In genomic region chr9:105142406-105143092, GRCh38 we compare ENCODE assay signal across 17 cellular contexts.
DNase-seq lines count a peak whose midpoint lies in the region; ATAC-seq and TF ChIP-seq lines count a peak whose summit lies in the region.
"Had no signal": no experiment of that assay in that cellular context is flagged by ENCODE, and none has a peak within 500 bp of the region (broad histone marks: within the 10 kb centered on the region; RNA-seq: fewer than 3 reads in every experiment).

No MANE protein-coding gene starts in this region.

- CTCF ChIA-PET in SK-N-SH (lab: Yijun Ruan, JAX): interaction anchor here (1.4 kb wide), 1 partner anchor 279 kb away, joined by 6 read pairs; no protein-coding TSS in a partner anchor

- no peak for TF ChIP-seq POLR2A in GM18505 (IDR thresholded peaks at IDR 0.05; ENCODE audit: borderline replicate concordance, extremely low read depth, insufficient read depth, insufficient read length)

- H4K20me1 ChIP-seq in SK-N-SH (ENCODE audit: insufficient read depth): no peaks in the 10 kb centered on the region

- POLR2A ChIA-PET in SK-N-SH (lab: Yijun Ruan, JAX): no interaction called here

- WGBS in SK-N-SH (ENCODE audit: low lambda C conversion rate): 78% methylated on average over 7 of the region's 7 CpGs

- H3K27ac ChIP-seq in SK-N-SH (ENCODE audit: low read depth in 2 of 2, low read length in 1 of 2): no peak overlapping the region
- H3K27ac ChIP-seq in subcutaneous abdominal adipose tissue (ENCODE audit: low read depth, low read length): peak overlapping the region; percentile 87
- H3K27ac ChIP-seq: 22Rv1, RWPE1 had no signal

- no peaks in the 10 kb centered on the region for H3K79me2 ChIP-seq in SK-N-SH (ENCODE audit: insufficient read depth)

- H3K36me3 ChIP-seq in SK-N-SH (replicated peaks in 1 of 2; ENCODE audit: control insufficient read depth in 1 of 2, insufficient read depth in 2 of 2, low read length in 1 of 2) (no peaks in the 10 kb centered on the region), subcutaneous abdominal adipose tissue (ENCODE audit: control insufficient read depth in 5 of 5, insufficient read depth in 5 of 5, low read length in 5 of 5) (no peaks in the 10 kb centered on the region)

- no peaks in the 10 kb centered on the region for H3K9me2 ChIP-seq in SK-N-SH

- H3K4me2 ChIP-seq in SK-N-SH: no peak overlapping the region

- no peak overlapping the region for H3K9ac ChIP-seq in SK-N-SH
- H3K9ac ChIP-seq in subcutaneous abdominal adipose tissue (ENCODE audit: low read length in 5 of 5): no peak overlapping the region

- DNase-seq in SIG-M5 treated with dmso at 0.1 percent for 504 hours (lab: John Stamatoyannopoulos, UW; ENCODE audit: unreplicated experiment) (peak; percentile 28), SIG-M5 (lab: John Stamatoyannopoulos, UW) (no peak), SK-N-SH (no peak), fibroblast of peridontal ligament (ENCODE audit: extremely low read depth) (peak; percentile 64), amygdala (lab: John Stamatoyannopoulos, UW) (no peak), retina (no peak)
- DNase-seq: activated CD4-positive, alpha-beta T cell treated with anti-CD3 and anti-CD28 coated beads for 36 hours; activated T-cell treated with anti-CD3 and anti-CD28 coated beads for 4 hours; glutamatergic neuron; H7; NCI-H1436; NCI-H524 treated with DMSO at 0.1 percent for 48 hours; stimulated activated CD4-positive, alpha-beta T cell treated with anti-CD3 and anti-CD28 coated beads, Interleukin-12 subunit alpha, Interleukin-12 subunit beta, amount 100 ng/mL, for 4 hours had no signal

- peaks cover 6 to 14% of the 10 kb centered on the region in 2 experiments; a peak in 1 of 4 replicates for H3K4me1 ChIP-seq in SK-N-SH (ENCODE audit: control insufficient read depth in 1 of 2, insufficient read depth in 2 of 2, low read depth in 1 of 2, low read length in 1 of 2)
- H3K4me1 ChIP-seq in subcutaneous abdominal adipose tissue (ENCODE audit: control insufficient read depth in 5 of 5, insufficient read depth in 5 of 5, low read length in 5 of 5): peaks cover 12 to 50% (median 46%) of the 10 kb centered on the region in 5 donors

- no peaks in the 10 kb centered on the region for H3F3A ChIP-seq in SK-N-SH (replicated peaks; ENCODE audit: insufficient read depth)

- no peak for TF ChIP-seq CTCF in SK-N-SH (IDR thresholded peaks at IDR 0.05)

- no peak overlapping the region for H2AFZ ChIP-seq in SK-N-SH (ENCODE audit: low read depth)

- ATAC-seq in GM18505 (IDR thresholded peaks at IDR 0.05; ENCODE audit: unreplicated experiment): no peak
- ATAC-seq: activated CD4-positive, alpha-beta T cell treated with anti-CD3 and anti-CD28 coated beads for 36 hours had no signal

- no peaks in the 10 kb centered on the region for H3K27me3 ChIP-seq in SK-N-SH (ENCODE audit: insufficient read depth)
- no peaks in the 10 kb centered on the region for H3K27me3 ChIP-seq in subcutaneous abdominal adipose tissue (ENCODE audit: control insufficient read depth in 5 of 5, insufficient read depth in 4 of 5, low read length in 5 of 5)

- H3K9me3 ChIP-seq in SK-N-SH (no peaks in the 10 kb centered on the region), subcutaneous abdominal adipose tissue (ENCODE audit: control insufficient read depth in 5 of 5, low read length in 5 of 5) (no peaks in the 10 kb centered on the region)

- no peak for TF ChIP-seq RAD21 in SK-N-SH (IDR thresholded peaks at IDR 0.05; ENCODE audit: low read length)

- H3K4me3 ChIP-seq in SK-N-SH (ENCODE audit: low read depth in 2 of 2, low read length in 1 of 2) (no peak overlapping the region), subcutaneous abdominal adipose tissue (ENCODE audit: low read depth in 1 of 5, low read length in 5 of 5) (no peak overlapping the region)

- no peak for TF ChIP-seq EP300 in SK-N-SH (IDR thresholded peaks at IDR 0.05; ENCODE audit: borderline replicate concordance in 1 of 2, low read depth in 1 of 2, low read length in 1 of 2)

TF ChIP-seq in SK-N-SH, 30 proteins besides CTCF, POLR2A, EP300 and RAD21:
- TF ChIP-seq, protein P1, sequence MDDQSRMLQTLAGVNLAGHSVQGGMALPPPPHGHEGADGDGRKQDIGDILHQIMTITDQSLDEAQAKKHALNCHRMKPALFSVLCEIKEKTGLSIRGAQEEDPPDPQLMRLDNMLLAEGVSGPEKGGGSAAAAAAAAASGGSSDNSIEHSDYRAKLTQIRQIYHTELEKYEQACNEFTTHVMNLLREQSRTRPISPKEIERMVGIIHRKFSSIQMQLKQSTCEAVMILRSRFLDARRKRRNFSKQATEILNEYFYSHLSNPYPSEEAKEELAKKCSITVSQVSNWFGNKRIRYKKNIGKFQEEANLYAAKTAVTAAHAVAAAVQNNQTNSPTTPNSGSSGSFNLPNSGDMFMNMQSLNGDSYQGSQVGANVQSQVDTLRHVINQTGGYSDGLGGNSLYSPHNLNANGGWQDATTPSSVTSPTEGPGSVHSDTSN (IDR thresholded peaks at IDR 0.05): no peak
- no peak; the same call in 1 of the 2 replicates for TF ChIP-seq FOSL2 (IDR thresholded peaks at IDR 0.05; ENCODE audit: borderline replicate concordance, low read depth)
- peak; percentile 19; the same call in 1 of the 2 replicates for TF ChIP-seq TCF12 (IDR thresholded peaks at IDR 0.05)
- TF ChIP-seq JUND (IDR thresholded peaks at IDR 0.05): 0 out of 2 replicates have a peak, but pooled peaks have one; percentile 3
TF ChIP-seq in SK-N-SH: peak in this region for 2.

Comparison
In these comparisons a context has a peak if more than half of its experiments do, and no peak if none do; other contexts are left out.
1. DNase-seq: peak in SIG-M5 treated with dmso at 0.1 percent for 504 hours (single experiment) and fibroblast of peridontal ligament (single experiment); none in SIG-M5 (single experiment), SK-N-SH (single experiment), amygdala (0 of 56) and retina (single experiment).